In genomic region chr10:91603931-91604331, GRCh38 we compare ENCODE assay signal across 17 cellular contexts. TPM values are rescaled to one million over a fixed set of nuclear protein-coding genes. Genes with fewer than 3 reads are reported as not detected.
DNase-seq lines count a peak whose midpoint lies in the region; ATAC-seq and TF ChIP-seq lines count a peak whose summit lies in the region.
"Had no signal": no experiment of that assay in that cellular context is flagged by ENCODE, and none has a peak within 500 bp of the region (broad histone marks: within the 10 kb centered on the region; RNA-seq: fewer than 3 reads in every experiment).

No MANE protein-coding gene starts in this region.

- dilution Hi-C loops in mammary epithelial cell (cut with HindIII; ENCODE audit: low sequenced_read_pairs), result no loop called here

- 82% methylated on average over 5 of the region's 5 CpGs for WGBS in mammary epithelial cell (ENCODE audit: low coverage, missing lambda C conversion rate)

- H3K79me2 ChIP-seq in mammary epithelial cell (ENCODE audit: insufficient read depth, low read length), result no peaks in the 10 kb centered on the region

- intact Hi-C loops in mammary epithelial cell (cut with micrococcal nuclease) (no loop called here), breast epithelium (cut with DNase I; ENCODE audit: low total_unique reads) (no loop called here), vagina (cut with DNase I) (no loop called here)
- intact Hi-C loops in CD8-positive, alpha-beta T cell (cut with DNase I, micrococcal nuclease), result no loop called here

- DNase-seq in mammary epithelial cell (peak; percentile 53), breast epithelium (ENCODE audit: low spot score in 2 of 2) (no peak), epithelial cell of prostate (ENCODE audit: low read depth, low spot score) (peak; percentile 44), mesothelial cell of epicardium (ENCODE audit: low spot score in 2 of 2, unreplicated experiment in 2 of 2) (no peak), vagina (ENCODE audit: extremely low spot score in 2 of 2) (no peak), GM19240 (ENCODE audit: insufficient read length, low spot score) (no peak)
- no peak for DNase-seq in CD8-positive, alpha-beta T cell
- DNase-seq: activated CD4-positive, alpha-beta T cell treated with anti-CD3 and anti-CD28 coated beads, Interleukin-2, amount 10 ng/mL, durations not matched to agents 7 days and 5 days; activated gamma-delta T cell treated with Interleukin-2 at 50 U/mL for 16 hours; mesendoderm; NCI-H2029; retina; T-helper 1 cell; testis had no signal

- H3K9ac ChIP-seq in mammary epithelial cell (ENCODE audit: insufficient read depth, low read length), result no peak overlapping the region

- H3K9me3 Mint-ChIP-seq in mesothelial cell of epicardium, result peaks cover 11% of the 10 kb centered on the region
- H3K9me3 Mint-ChIP-seq in CD8-positive, alpha-beta T cell, result no peaks in the 10 kb centered on the region

- no peak overlapping the region for H3K27ac ChIP-seq in mammary epithelial cell (ENCODE audit: insufficient read depth, low read depth, low read length)
- no peak overlapping the region for H3K27ac ChIP-seq in breast epithelium
- H3K27ac ChIP-seq in epithelial cell of prostate, result peak overlapping the region; percentile 74
- H3K27ac ChIP-seq in vagina, result peak overlapping the region; percentile 38
- H3K27ac ChIP-seq in CD8-positive, alpha-beta T cell (ENCODE audit: low read depth, low read length), result no peak overlapping the region
- H3K27ac ChIP-seq: testis had no signal

- BruUV-seq in mammary epithelial cell (replicated peaks; lab: Mats Ljungman, UMichigan), result no TSS peak

- H3K36me3 Mint-ChIP-seq in mesothelial cell of epicardium, result peaks cover 11% of the 10 kb centered on the region
- H3K36me3 Mint-ChIP-seq in CD8-positive, alpha-beta T cell, result no peaks in the 10 kb centered on the region

- TF ChIP-seq CTCF in mammary epithelial cell (conservative IDR thresholded peaks at IDR 0.05 in 1 of 2, IDR thresholded peaks at IDR 0.05 in 1 of 2; ENCODE audit: extremely low read depth in 1 of 2, insufficient read depth in 1 of 2, low read depth in 1 of 2, low read length in 2 of 2), result no peak
- no peak for TF ChIP-seq CTCF in breast epithelium (IDR thresholded peaks at IDR 0.05)
- no peak for TF ChIP-seq CTCF in mesothelial cell of epicardium (IDR thresholded peaks at IDR 0.05; ENCODE audit: unreplicated experiment)
- no peak for TF ChIP-seq CTCF in vagina (IDR thresholded peaks at IDR 0.05)
- no peak for TF ChIP-seq CTCF in CD8-positive, alpha-beta T cell (IDR thresholded peaks at IDR 0.05)

- in situ Hi-C loops in mammary epithelial cell (cut with MboI; ENCODE audit: low sequenced_read_pairs in 2 of 2), result no loop called here

- CTCF ChIA-PET in mammary epithelial cell (lab: Charles Lee; ENCODE audit: low non-redundant PET), result no interaction called here
- CTCF ChIA-PET in CD8-positive, alpha-beta T cell (lab: Charles Lee), result no interaction called here

- no peak overlapping the region for H3K4me3 Mint-ChIP-seq in mesothelial cell of epicardium
- no peak overlapping the region for H3K4me3 Mint-ChIP-seq in CD8-positive, alpha-beta T cell
- H3K4me3 Mint-ChIP-seq: activated CD4-positive, alpha-beta T cell treated with anti-CD3 and anti-CD28 coated beads, Interleukin-2, amount 10 ng/mL, durations not matched to agents 7 days and 5 days had no signal

- no peak for TF ChIP-seq POLR2A in breast epithelium (IDR thresholded peaks at IDR 0.05)
- no peak for TF ChIP-seq POLR2A in vagina (IDR thresholded peaks at IDR 0.05)

- H3K4me1 ChIP-seq in mammary epithelial cell (ENCODE audit: insufficient read depth, low read length) (peaks cover 17% of the 10 kb centered on the region), breast epithelium (peaks cover 3 to 8% of the 10 kb centered on the region in 2 donors), vagina (peaks cover 43% of the 10 kb centered on the region)
- H3K4me1 ChIP-seq in CD8-positive, alpha-beta T cell (ENCODE audit: insufficient read depth, low read length), result no peaks in the 10 kb centered on the region
- H3K4me1 ChIP-seq: HAP-1 had no signal

- peaks cover 43% of the 10 kb centered on the region for H3K4me1 Mint-ChIP-seq in mesothelial cell of epicardium
- no peaks in the 10 kb centered on the region for H3K4me1 Mint-ChIP-seq in CD8-positive, alpha-beta T cell (ENCODE audit: low read depth)
- H3K4me1 Mint-ChIP-seq: activated CD4-positive, alpha-beta T cell treated with anti-CD3 and anti-CD28 coated beads, Interleukin-2, amount 10 ng/mL, durations not matched to agents 7 days and 5 days had no signal

- no peaks in the 10 kb centered on the region for H3K27me3 ChIP-seq in mammary epithelial cell (ENCODE audit: insufficient read depth, low read length)
- no peaks in the 10 kb centered on the region for H3K27me3 ChIP-seq in breast epithelium
- H3K27me3 ChIP-seq in vagina, result no peaks in the 10 kb centered on the region
- H3K27me3 ChIP-seq in CD8-positive, alpha-beta T cell (ENCODE audit: insufficient read depth, low read length), result no peaks in the 10 kb centered on the region
- H3K27me3 ChIP-seq: testis had no signal

- POLR2A ChIA-PET in CD8-positive, alpha-beta T cell (lab: Charles Lee), result no interaction called here

- H3K36me3 ChIP-seq in mammary epithelial cell (ENCODE audit: insufficient read depth, low read length), result no peaks in the 10 kb centered on the region
- no peaks in the 10 kb centered on the region for H3K36me3 ChIP-seq in breast epithelium
- H3K36me3 ChIP-seq in vagina, result no peaks in the 10 kb centered on the region
- no peaks in the 10 kb centered on the region for H3K36me3 ChIP-seq in CD8-positive, alpha-beta T cell (ENCODE audit: insufficient read depth, low read length)
- H3K36me3 ChIP-seq: HAP-1 had no signal

- H3K4me3 ChIP-seq in mammary epithelial cell (replicated peaks in 1 of 3; ENCODE audit: insufficient read depth in 1 of 3, low read depth in 2 of 3, low read length in 3 of 3) (no peak overlapping the region), breast epithelium (no peak overlapping the region), vagina (no peak overlapping the region)
- no peak overlapping the region for H3K4me3 ChIP-seq in CD8-positive, alpha-beta T cell (ENCODE audit: low read depth, low read length)
- H3K4me3 ChIP-seq: GM12878, HAP-1, testis had no signal

- H3K27ac Mint-ChIP-seq in mesothelial cell of epicardium, result peak overlapping the region; percentile 90
- no peak overlapping the region for H3K27ac Mint-ChIP-seq in CD8-positive, alpha-beta T cell
- H3K27ac Mint-ChIP-seq: activated CD4-positive, alpha-beta T cell treated with anti-CD3 and anti-CD28 coated beads, Interleukin-2, amount 10 ng/mL, durations not matched to agents 7 days and 5 days had no signal

- ATAC-seq in CD8-positive, alpha-beta T cell, result no peak
- ATAC-seq in GM18907 (IDR thresholded peaks at IDR 0.05; ENCODE audit: unreplicated experiment), result no peak
- ATAC-seq: GM12878 had no signal

- H3K9me3 ChIP-seq in mammary epithelial cell (replicated peaks; ENCODE audit: insufficient read depth, low read length) (peaks cover 4% of the 10 kb centered on the region), breast epithelium (no peaks in the 10 kb centered on the region), vagina (no peaks in the 10 kb centered on the region)
- no peaks in the 10 kb centered on the region for H3K9me3 ChIP-seq in CD8-positive, alpha-beta T cell (ENCODE audit: low read length)
- H3K9me3 ChIP-seq: HAP-1, testis had no signal

- H2AFZ ChIP-seq in mammary epithelial cell (ENCODE audit: low read depth, low read length), result no peak overlapping the region

- H4K20me1 ChIP-seq in mammary epithelial cell (ENCODE audit: insufficient read depth, low read length), result no peaks in the 10 kb centered on the region

- H3K27me3 Mint-ChIP-seq in mesothelial cell of epicardium (ENCODE audit: low read depth), result no peaks in the 10 kb centered on the region
- H3K27me3 Mint-ChIP-seq in CD8-positive, alpha-beta T cell (ENCODE audit: low read depth), result peaks cover 7% of the 10 kb centered on the region

- H3K4me2 ChIP-seq in mammary epithelial cell (ENCODE audit: insufficient read depth, low read depth, low read length), result no peak overlapping the region

RNA-seq across cellular contexts. Expression of gene PPP1R3C, which starts 28.9 kb away (rescaled TPM):
- total RNA-seq in mammary epithelial cell, result 10 to 100 TPM in 1 of 2 donors, under 1 TPM in 1; 0.49 to 11.3 TPM
- polyA plus RNA-seq in mammary epithelial cell, result 2.7 TPM
- polyA minus RNA-seq in mammary epithelial cell, result 1.3 TPM
- 10 to 100 TPM in 2 of 3 donors, 1 to 10 TPM in 1; 9.4 to 48.1 (median 14.4) TPM for total RNA-seq in breast epithelium
- total RNA-seq in mesothelial cell of epicardium, result 9.2 to 9.9 TPM (median 9.7 TPM) in 3 replicates
- 26.3 TPM for total RNA-seq in vagina
- total RNA-seq in CD8-positive, alpha-beta T cell, result not detected
- total RNA-seq: activated CD4-positive, alpha-beta T cell treated with anti-CD3 and anti-CD28 coated beads, Interleukin-2, amount 10 ng/mL, durations not matched to agents 7 days and 5 days; GM12878 had no signal

Comparison
In these comparisons a context has a peak if more than half of its experiments do, and no peak if none do; other contexts are left out.
1. DNase-seq: peak in mammary epithelial cell (single experiment) and epithelial cell of prostate (single experiment); none in breast epithelium (0 of 2), mesothelial cell of epicardium (0 of 2), vagina (0 of 2), GM19240 (single experiment) and CD8-positive, alpha-beta T cell (0 of 7).
2. H3K27ac ChIP-seq: peak in epithelial cell of prostate (single experiment) and vagina (single experiment); none in mammary epithelial cell (single experiment), breast epithelium (0 of 2) and CD8-positive, alpha-beta T cell (single experiment).